In the genomic region with DNA sequence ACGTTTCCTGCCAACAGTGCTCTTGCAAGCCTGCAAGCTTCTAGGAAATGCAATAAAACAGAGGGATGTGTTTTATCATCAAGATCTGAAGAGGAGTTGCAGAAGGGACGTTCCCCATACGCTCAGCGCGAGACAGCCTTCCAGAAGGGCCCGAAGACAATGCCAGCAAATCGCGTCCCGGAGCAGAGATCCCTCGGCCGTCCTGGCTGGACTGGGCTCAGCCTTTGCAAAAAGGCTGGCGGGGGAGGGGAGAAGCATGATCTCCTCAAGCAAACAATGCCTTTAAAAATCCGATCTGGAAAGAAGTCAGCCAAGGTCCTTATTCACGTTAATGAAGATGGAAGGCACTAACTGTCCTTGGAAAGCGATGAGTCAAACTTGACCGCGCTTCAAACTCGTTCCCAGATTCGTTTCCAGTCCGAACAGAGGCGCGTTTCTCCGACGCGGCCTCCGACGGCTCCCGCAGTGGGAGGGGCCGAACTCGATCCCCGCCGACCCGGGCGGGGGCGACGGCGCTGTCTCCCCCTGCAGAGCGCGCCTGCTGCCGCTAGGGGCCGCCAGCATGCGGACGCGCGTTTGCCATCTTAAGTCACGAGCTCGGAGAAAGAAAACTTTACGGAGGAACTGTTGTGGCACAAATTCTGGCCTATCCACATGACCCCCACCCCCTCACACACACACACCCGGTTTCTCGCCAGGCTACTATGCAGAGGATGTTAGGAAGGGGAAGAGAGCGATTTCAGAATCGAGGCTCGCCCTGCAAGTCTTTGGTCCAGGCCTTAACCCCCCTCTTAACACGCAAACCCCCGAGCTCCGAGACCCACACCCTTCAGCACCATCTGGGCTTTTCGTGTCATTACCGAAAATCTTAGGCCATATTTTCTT, we compare ENCODE assay signal across 8 cellular contexts. TPM values are rescaled to one million over a fixed set of nuclear protein-coding genes. Genes with fewer than 3 reads are reported as not detected.
DNase-seq lines count a peak whose midpoint lies in the region; ATAC-seq lines count a peak whose summit lies in the region.

No MANE protein-coding gene starts in this region.

- no peaks in the 10 kb centered on the region for H3K27me3 ChIP-seq in CD4-positive, alpha-beta memory T cell (ENCODE audit: insufficient read depth, low read length)

- H3K36me3 Mint-ChIP-seq in CD4-positive, alpha-beta memory T cell = peaks cover 0 to 29% of the 10 kb centered on the region in 2 donors
- H3K36me3 Mint-ChIP-seq in central memory CD8-positive, alpha-beta T cell (ENCODE audit: insufficient read depth) = peaks cover 57% of the 10 kb centered on the region

- CTCF ChIA-PET in CD4-positive, alpha-beta memory T cell (lab: Charles Lee; ENCODE audit: partially characterized antibody) = interaction anchor here (0.6 to 12.2 kb wide), 161 partner anchors 9 to 1581 kb away, joined by 3 to 729 read pairs (median 5); a partner anchor contains a TSS

- peak overlapping the region; percentile 88 to 92 for H3K4me3 ChIP-seq in CD4-positive, alpha-beta memory T cell (ENCODE audit: low read length in 2 of 2)

- peak; percentile 77 to 83 (median 78) for DNase-seq in CD4-positive, alpha-beta memory T cell
- DNase-seq in NCI-H1105 treated with DMSO at 0.1 percent for 48 hours (lab: John Stamatoyannopoulos, UW) (peak; percentile 89), islet precursor cell (peak; percentile 94), smooth muscle cell of the brain vasculature (ENCODE audit: low read depth, low spot score) (peak; percentile 82)
- peak; percentile 54 to 72 (median 68) for DNase-seq in activated CD4-positive, CD25-positive, alpha-beta regulatory T cell (lab: John Stamatoyannopoulos, UW)
- peak; percentile 67 to 75 for DNase-seq in central memory CD8-positive, alpha-beta T cell (ENCODE audit: low spot score in 2 of 2)

- peak overlapping the region; percentile 95 to 99 (median 96) for H3K4me3 Mint-ChIP-seq in CD4-positive, alpha-beta memory T cell
- peak overlapping the region; percentile 100 for H3K4me3 Mint-ChIP-seq in central memory CD8-positive, alpha-beta T cell

- peak; percentile 43 for ATAC-seq in GM21423 (IDR thresholded peaks at IDR 0.05; ENCODE audit: unreplicated experiment)
- ATAC-seq in central memory CD8-positive, alpha-beta T cell (replicated peaks; ENCODE audit: extremely low read depth, poor library complexity, severe bottlenecking) = peak; percentile 27
- no peak for ATAC-seq in GM18870 (IDR thresholded peaks at IDR 0.05; ENCODE audit: unreplicated experiment)

- H3K27ac ChIP-seq in CD4-positive, alpha-beta memory T cell (ENCODE audit: low read depth, low read length) = peak overlapping the region; percentile 73

- peaks cover 34% of the 10 kb centered on the region for H3K4me1 ChIP-seq in CD4-positive, alpha-beta memory T cell (ENCODE audit: insufficient read depth, low read length)

- H3K9me3 ChIP-seq in CD4-positive, alpha-beta memory T cell (ENCODE audit: control insufficient read depth in 1 of 2, low read length in 2 of 2) = no peaks in the 10 kb centered on the region

- POLR2A ChIA-PET in CD4-positive, alpha-beta memory T cell (lab: Charles Lee; ENCODE audit: partially characterized antibody) = interaction anchor here (0.9 to 5.4 kb wide), 35 partner anchors 9 to 1802 kb away, joined by 3 to 90 read pairs (median 5); a partner anchor contains a TSS

- H3K27me3 Mint-ChIP-seq in CD4-positive, alpha-beta memory T cell = no peaks in the 10 kb centered on the region
- no peaks in the 10 kb centered on the region for H3K27me3 Mint-ChIP-seq in central memory CD8-positive, alpha-beta T cell

- peaks cover 22 to 64% (median 36%) of the 10 kb centered on the region in 4 donors for H3K4me1 Mint-ChIP-seq in CD4-positive, alpha-beta memory T cell
- peaks cover 69% of the 10 kb centered on the region for H3K4me1 Mint-ChIP-seq in central memory CD8-positive, alpha-beta T cell

- intact Hi-C loops in CD4-positive, alpha-beta memory T cell (cut with micrococcal nuclease) = loop anchor here (1.0 to 10.0 kb wide), 11 partner anchors 92 to 1585 kb away; no protein-coding TSS in a partner anchor

- H3K36me3 ChIP-seq in CD4-positive, alpha-beta memory T cell (ENCODE audit: insufficient read depth, low read length) = no peaks in the 10 kb centered on the region

- H3K9me3 Mint-ChIP-seq in CD4-positive, alpha-beta memory T cell = peaks cover 0 to 4% (median 0%) of the 10 kb centered on the region in 8 donors
- H3K9me3 Mint-ChIP-seq in central memory CD8-positive, alpha-beta T cell = no peaks in the 10 kb centered on the region

- peak overlapping the region; percentile 94 to 99 (median 96) for H3K27ac Mint-ChIP-seq in CD4-positive, alpha-beta memory T cell
- peak overlapping the region; percentile 99 for H3K27ac Mint-ChIP-seq in central memory CD8-positive, alpha-beta T cell (ENCODE audit: low read depth)

RNA-seq across cellular contexts. Expression of a gene that starts 5.5 kb away (rescaled TPM):
- 10 to 100 TPM; 31.4 to 34.8 TPM for total RNA-seq in CD4-positive, alpha-beta memory T cell
- polyA plus RNA-seq in CD4-positive, alpha-beta memory T cell = 1 to 10 TPM; 1.1 to 1.8 TPM

RNA-seq across cellular contexts. Expression of a gene that starts 37.4 kb away (rescaled TPM):
- not detected for total RNA-seq in CD4-positive, alpha-beta memory T cell
- not detected for polyA plus RNA-seq in CD4-positive, alpha-beta memory T cell
